In the genomic region with DNA sequence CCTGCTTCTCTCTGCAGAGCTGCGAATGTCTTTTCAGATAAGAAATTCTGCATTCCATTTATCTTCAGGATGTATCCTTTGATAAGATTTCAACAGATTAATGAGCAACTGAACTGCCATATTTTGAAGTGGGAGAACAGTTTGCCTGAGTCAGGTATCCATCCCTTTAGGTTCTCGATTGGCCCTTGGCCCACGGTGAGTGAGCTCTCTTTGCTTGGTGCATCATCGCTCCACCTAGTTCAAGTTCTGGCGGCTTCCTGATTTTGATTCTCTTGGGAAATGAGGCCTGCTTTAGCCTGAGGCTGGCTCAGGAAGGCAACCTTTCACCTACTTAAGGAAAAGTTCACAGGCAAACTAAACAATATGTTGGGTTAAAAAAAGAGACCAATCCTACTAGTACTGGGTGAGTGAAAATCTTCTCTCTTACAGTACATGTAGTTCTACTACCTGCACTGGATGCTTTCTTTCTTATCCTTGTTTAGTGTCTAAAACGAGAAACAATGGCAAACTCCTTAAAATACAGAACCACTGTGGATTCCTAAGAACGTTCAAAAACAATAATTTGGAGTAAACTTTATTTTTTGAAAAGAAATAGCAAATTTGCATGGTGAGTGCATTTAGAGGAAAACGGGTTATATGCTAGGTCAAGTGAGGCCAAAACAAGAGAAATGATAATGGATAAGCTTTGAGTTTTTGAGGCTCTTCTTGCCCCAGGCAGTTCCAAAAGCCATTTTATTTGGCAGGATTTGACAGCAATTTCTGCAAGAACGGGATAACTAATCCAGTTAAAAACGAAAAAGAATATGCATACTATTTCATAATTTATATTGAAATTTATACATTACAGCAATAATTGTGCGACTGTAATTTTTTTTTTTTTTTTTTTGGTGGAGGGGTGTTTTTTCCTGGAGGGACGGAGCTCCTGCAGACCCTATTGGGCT, we compare ENCODE assay signal across 8 cellular contexts. TPM values are rescaled to one million over a fixed set of nuclear protein-coding genes. Genes with fewer than 3 reads are reported as not detected.
DNase-seq lines count a peak whose midpoint lies in the region; ATAC-seq and TF ChIP-seq lines count a peak whose summit lies in the region.

No MANE protein-coding gene starts in this region.

- peak overlapping the region; percentile 32 for H3K27ac Mint-ChIP-seq in activated naive CD8-positive, alpha-beta T cell treated with anti-CD3 and anti-CD28 coated beads, Interleukin-2, amount 50 U/mL, for 24 hours

- no peak for ATAC-seq in activated naive CD8-positive, alpha-beta T cell treated with anti-CD3 and anti-CD28 coated beads, Interleukin-2, amount 50 U/mL, for 24 hours
- ATAC-seq in psoas muscle (peak in 3 of 4 donors; percentile 44 to 61 (median 61)), GM21717 (IDR thresholded peaks at IDR 0.05; ENCODE audit: unreplicated experiment) (no peak), GM19397 (IDR thresholded peaks at IDR 0.05; ENCODE audit: unreplicated experiment) (no peak), HG02840 (IDR thresholded peaks at IDR 0.05; ENCODE audit: low FRiP score, unreplicated experiment) (no peak)

- H3K9me3 Mint-ChIP-seq in activated naive CD8-positive, alpha-beta T cell treated with anti-CD3 and anti-CD28 coated beads, Interleukin-2, amount 50 U/mL, for 24 hours: no peaks in the 10 kb centered on the region

- H3K36me3 ChIP-seq in left ventricle myocardium inferior: no peaks in the 10 kb centered on the region
- no peaks in the 10 kb centered on the region for H3K36me3 ChIP-seq in psoas muscle (ENCODE audit: insufficient read depth in 1 of 2, low read depth in 1 of 2)

- H3K27me3 ChIP-seq in left ventricle myocardium inferior (ENCODE audit: low read depth): no peaks in the 10 kb centered on the region
- H3K27me3 ChIP-seq in psoas muscle (ENCODE audit: insufficient read depth in 3 of 3, low read length in 2 of 3): no peaks in the 10 kb centered on the region

- H3K4me3 ChIP-seq in left ventricle myocardium inferior: peak overlapping the region; percentile 89
- H3K4me3 ChIP-seq in psoas muscle: peak overlapping the region; percentile 99

- H3K4me1 ChIP-seq in left ventricle myocardium inferior: peaks cover 57% of the 10 kb centered on the region
- H3K4me1 ChIP-seq in psoas muscle: peaks cover 40% of the 10 kb centered on the region

- peak; percentile 78 for DNase-seq in EH (ENCODE audit: low read depth)
- peak; percentile 11 for DNase-seq in LoVo (ENCODE audit: low spot score)
- no peak for DNase-seq in activated naive CD8-positive, alpha-beta T cell treated with anti-CD3 and anti-CD28 coated beads, Interleukin-2, amount 50 U/mL, for 24 hours
- peak; percentile 51 for DNase-seq in left ventricle myocardium inferior
- peak; percentile 34 to 71 for DNase-seq in psoas muscle

- H3K36me3 Mint-ChIP-seq in activated naive CD8-positive, alpha-beta T cell treated with anti-CD3 and anti-CD28 coated beads, Interleukin-2, amount 50 U/mL, for 24 hours (ENCODE audit: low read depth): peaks cover 3% of the 10 kb centered on the region

- H3K4me1 Mint-ChIP-seq in activated naive CD8-positive, alpha-beta T cell treated with anti-CD3 and anti-CD28 coated beads, Interleukin-2, amount 50 U/mL, for 24 hours: peaks cover 7% of the 10 kb centered on the region

- 9 to 14% (median 9%) methylated on average over 12 of the region's 12 CpGs for WGBS in psoas muscle, 3 donors

- no peak for TF ChIP-seq CTCF in left ventricle myocardium inferior (IDR thresholded peaks at IDR 0.05; ENCODE audit: borderline replicate concordance)
- TF ChIP-seq CTCF in psoas muscle (IDR thresholded peaks at IDR 0.05): no peak

- H3K27ac ChIP-seq in left ventricle myocardium inferior (replicated peaks) (peak overlapping the region; percentile 98), psoas muscle (peak overlapping the region; percentile 99)

- no peaks in the 10 kb centered on the region for H3K9me3 ChIP-seq in left ventricle myocardium inferior (replicated peaks)
- H3K9me3 ChIP-seq in psoas muscle: no peaks in the 10 kb centered on the region

- H3K27me3 Mint-ChIP-seq in activated naive CD8-positive, alpha-beta T cell treated with anti-CD3 and anti-CD28 coated beads, Interleukin-2, amount 50 U/mL, for 24 hours: peaks cover 3% of the 10 kb centered on the region

- intact Hi-C loops in left ventricle myocardium inferior (cut with micrococcal nuclease) (loop anchor here (5.0 to 10.0 kb wide), 3 partner anchors 42 to 153 kb away; no protein-coding TSS in a partner anchor), psoas muscle (cut with DNase I) (loop anchor here (2.0 to 5.0 kb wide), 4 partner anchors 42 to 153 kb away; no protein-coding TSS in a partner anchor)

- H3K4me3 Mint-ChIP-seq in activated naive CD8-positive, alpha-beta T cell treated with anti-CD3 and anti-CD28 coated beads, Interleukin-2, amount 50 U/mL, for 24 hours: peak overlapping the region; percentile 73

RNA-seq across cellular contexts. Expression of gene ACSL3, which starts 0.8 kb away (rescaled TPM):
- total RNA-seq in left ventricle myocardium inferior (50.1 TPM), psoas muscle (100 to 1,000 TPM in 1 of 4 donors, 10 to 100 TPM in 3; 25.3 to 136 (median 46.4) TPM)
- 10 to 100 TPM; 13.5 to 33.4 (median 21.9) TPM for polyA plus RNA-seq in psoas muscle

Comparison
In these comparisons a context has a peak if more than half of its experiments do, and no peak if none do; other contexts are left out.
1. ATAC-seq: peak in psoas muscle (3 of 4); none in activated naive CD8-positive, alpha-beta T cell treated with anti-CD3 and anti-CD28 coated beads, Interleukin-2, amount 50 U/mL, for 24 hours (single experiment), GM21717 (single experiment), GM19397 (single experiment) and HG02840 (single experiment).